Comparison of ENCODE assay signal across 16 cellular contexts in genomic region chr10:4883079-4883739, GRCh38. TPM values are rescaled to one million over a fixed set of nuclear protein-coding genes. Genes with fewer than 3 reads are reported as not detected.
DNase-seq lines count a peak whose midpoint lies in the region; ATAC-seq, FAIRE-seq and TF ChIP-seq lines count a peak whose summit lies in the region.
"Had no signal": no experiment of that assay in that cellular context is flagged by ENCODE, and none has a peak within 500 bp of the region (broad histone marks: within the 10 kb centered on the region; RNA-seq: fewer than 3 reads in every experiment).

No MANE protein-coding gene starts in this region.

- intact Hi-C loops in aorta (cut with DNase I), result no loop called here

- H3K9me3 ChIP-seq in BLaER1, result peaks cover 68% of the 10 kb centered on the region
- H3K9me3 ChIP-seq in aorta (ENCODE audit: control insufficient read depth, low read length), result no peaks in the 10 kb centered on the region
- H3K9me3 ChIP-seq: colonic mucosa, gastrocnemius medialis had no signal

- H3K27me3 ChIP-seq in BLaER1 (no peaks in the 10 kb centered on the region), bronchial epithelial cell (ENCODE audit: control insufficient read depth, insufficient read depth, low read length) (no peaks in the 10 kb centered on the region), brain microvascular endothelial cell (replicated peaks) (no peaks in the 10 kb centered on the region), aorta (ENCODE audit: control insufficient read depth in 1 of 2, insufficient read depth in 2 of 2, low read length in 1 of 2) (no peaks in the 10 kb centered on the region)
- H3K27me3 ChIP-seq: colonic mucosa, gastrocnemius medialis had no signal

- peak overlapping the region; percentile 48 for H3K4me2 ChIP-seq in BLaER1

- no peak overlapping the region for H3K9ac ChIP-seq in BLaER1

- H3K36me3 ChIP-seq in BLaER1 (peaks cover 27% of the 10 kb centered on the region), bronchial epithelial cell (ENCODE audit: control insufficient read depth, insufficient read depth, low read length) (no peaks in the 10 kb centered on the region), brain microvascular endothelial cell (replicated peaks) (no peaks in the 10 kb centered on the region), aorta (ENCODE audit: control insufficient read depth in 1 of 2, insufficient read depth in 2 of 2, low read length in 1 of 2) (no peaks in the 10 kb centered on the region)
- H3K36me3 ChIP-seq: colonic mucosa, gastrocnemius medialis had no signal

- H4K20me1 ChIP-seq in BLaER1, result no peaks in the 10 kb centered on the region

- FAIRE-seq in bronchial epithelial cell (lab: Jason Lieb, UNC), result no peak
- FAIRE-seq: kidney had no signal

- DNase-seq in LHCN-M2 (ENCODE audit: low read depth) (peak; percentile 34), bronchial epithelial cell (ENCODE audit: low read depth) (peak; percentile 96), kidney tubule cell (ENCODE audit: low spot score) (peak; percentile 47), brain microvascular endothelial cell (no peak), aorta (no peak), mesenteric fat pad (ENCODE audit: low spot score) (no peak)
- DNase-seq in stimulated activated CD4-positive, alpha-beta T cell treated with anti-CD3 and anti-CD28 coated beads, Interleukin-2, amount 100 ng/mL, for 24 hours, result no peak
- DNase-seq: CD4-positive, CD25-positive, alpha-beta regulatory T cell; colonic mucosa; gastrocnemius medialis; kidney; MV-4-11; natural killer cell; T-helper 9 cell had no signal

- in situ Hi-C loops in brain microvascular endothelial cell (cut with HindIII; ENCODE audit: low pct_ligation_motif_present, low sequenced_read_pairs), result no loop called here

- H3K4me1 ChIP-seq in BLaER1 (peaks cover 56% of the 10 kb centered on the region), aorta (ENCODE audit: control insufficient read depth in 1 of 2, insufficient read depth in 2 of 2, low read length in 2 of 2) (no peaks in the 10 kb centered on the region)
- H3K4me1 ChIP-seq: colonic mucosa, gastrocnemius medialis had no signal

- H3K4me3 ChIP-seq in BLaER1 (no peak overlapping the region), bronchial epithelial cell (ENCODE audit: low read depth, low read length) (no peak overlapping the region), brain microvascular endothelial cell (ENCODE audit: low read depth, low read length) (no peak overlapping the region), aorta (ENCODE audit: low read length in 2 of 2) (no peak overlapping the region)
- H3K4me3 ChIP-seq: colonic mucosa, gastrocnemius medialis had no signal

- no peak for ATAC-seq in aorta (ENCODE audit: low FRiP score)
- ATAC-seq: gastrocnemius medialis, natural killer cell, Panc1 had no signal

- peak overlapping the region; percentile 25; the same call in 1 of the 2 replicates for H3K27ac ChIP-seq in BLaER1
- H3K27ac ChIP-seq in brain microvascular endothelial cell, result no peak overlapping the region
- no peak overlapping the region for H3K27ac ChIP-seq in aorta (ENCODE audit: low read depth in 1 of 2, low read length in 2 of 2)
- H3K27ac ChIP-seq: colonic mucosa, gastrocnemius medialis had no signal

- WGBS in aorta, 2 donors, result 47 to 50% methylated on average over 4 of the region's 4 CpGs

- no peak for TF ChIP-seq CTCF in bronchial epithelial cell (IDR thresholded peaks at IDR 0.05; ENCODE audit: insufficient read depth, low read length, severe bottlenecking)
- no peak for TF ChIP-seq CTCF in brain microvascular endothelial cell (IDR thresholded peaks at IDR 0.05; ENCODE audit: low read depth, low read length, missing control alignments)

RNA-seq across cellular contexts. Expression of gene AKR1E2, which starts 57.2 kb away (rescaled TPM):
- total RNA-seq in LHCN-M2 (2014; rRNA removed) (0.19 TPM in 1 of 2 replicates, not detected in the other), bronchial epithelial cell (4.2 and 6.1 TPM in 2 replicates), aorta (10 to 100 TPM; 11.0 to 20.8 TPM), mesenteric fat pad (9.2 TPM)
- not detected for polyA plus RNA-seq in LHCN-M2 (2012)
- 1 to 10 TPM; 4.9 to 5.0 TPM for polyA plus RNA-seq in aorta

Comparison
In these comparisons a context has a peak if more than half of its experiments do, and no peak if none do; other contexts are left out.
1. DNase-seq: peak in LHCN-M2 (single experiment), bronchial epithelial cell (single experiment) and kidney tubule cell (single experiment); none in brain microvascular endothelial cell (single experiment), stimulated activated CD4-positive, alpha-beta T cell treated with anti-CD3 and anti-CD28 coated beads, Interleukin-2, amount 100 ng/mL, for 24 hours (0 of 2), aorta (0 of 2) and mesenteric fat pad (single experiment).